8 cellular contexts compared by ENCODE assay signal in the genomic region with DNA sequence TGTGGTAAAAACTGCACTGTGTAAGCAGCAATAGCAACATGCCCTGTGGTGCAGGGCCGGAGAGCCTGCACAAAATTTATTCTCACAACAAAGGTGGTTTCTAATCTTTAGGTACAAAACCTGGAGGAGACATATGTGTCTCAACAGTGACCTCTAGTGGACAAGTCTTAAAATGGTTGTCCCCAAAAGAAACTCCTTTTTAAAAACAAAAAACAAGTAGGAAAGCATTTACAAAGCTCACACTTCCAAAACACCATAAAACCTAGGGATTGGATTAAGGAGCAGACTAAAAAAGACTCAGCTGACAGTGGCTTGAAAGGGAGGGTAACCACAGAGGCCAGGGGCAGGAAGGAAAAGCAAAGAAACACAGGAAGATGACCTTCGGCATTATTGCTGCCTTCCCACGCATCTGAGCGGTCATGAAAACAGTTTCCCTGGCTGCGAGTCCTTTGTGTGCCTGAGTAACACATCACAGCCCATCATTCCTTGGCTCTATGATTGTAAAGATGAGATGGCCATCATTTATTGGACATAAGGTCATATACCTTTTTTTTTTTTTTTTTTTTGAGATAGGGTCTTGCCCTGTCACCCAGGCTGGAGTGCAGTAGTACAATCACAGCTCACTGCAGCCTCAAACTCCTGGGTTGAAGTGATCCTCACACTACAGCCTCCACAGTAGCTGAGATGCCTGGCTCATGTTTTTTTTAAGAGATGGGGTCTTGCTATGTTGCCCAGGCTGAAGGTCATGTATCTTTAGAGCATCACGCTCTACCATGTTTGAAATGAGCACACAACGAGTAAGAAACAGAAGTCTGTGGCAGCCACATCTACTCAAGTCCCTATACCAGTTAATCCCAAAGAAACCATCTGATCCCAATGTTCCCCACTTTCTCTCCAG. TPM values are rescaled to one million over a fixed set of nuclear protein-coding genes. Genes with fewer than 3 reads are reported as not detected.
A peak's percentile ranks its signal among the peaks of the same experiment; 100 is the strongest.
DNase-seq lines count a peak whose midpoint lies in the region; ATAC-seq and TF ChIP-seq lines count a peak whose summit lies in the region.

No MANE protein-coding gene starts in this region.

- ATAC-seq in GM18498 (IDR thresholded peaks at IDR 0.05; ENCODE audit: unreplicated experiment), result no peak

- CTCF ChIA-PET in mammary epithelial cell (lab: Charles Lee; ENCODE audit: low non-redundant PET), result interaction anchor here (0.7 kb wide), 2 partner anchors 338 to 771 kb away, joined by 4 to 6 read pairs; no protein-coding TSS in a partner anchor

- H3K27ac ChIP-seq in HL-60 (replicated peaks), result no peak overlapping the region
- no peak overlapping the region for H3K27ac ChIP-seq in mammary epithelial cell (ENCODE audit: insufficient read depth, low read depth, low read length)
- H3K27ac ChIP-seq in tibial nerve, result peak overlapping the region in 2 of 4 donors; percentile 60 to 67

- no peak overlapping the region for H3K9ac ChIP-seq in mammary epithelial cell (ENCODE audit: insufficient read depth, low read length)

- peak in 1 of 2 donors; percentile 44 for TF ChIP-seq EP300 in tibial nerve (IDR thresholded peaks at IDR 0.05)

- H3K36me3 ChIP-seq in mammary epithelial cell (ENCODE audit: insufficient read depth, low read length) (no peaks in the 10 kb centered on the region), tibial nerve (peaks cover 0 to 20% (median 0%) of the 10 kb centered on the region in 3 donors)

- H3K27me3 ChIP-seq in HL-60 (ENCODE audit: insufficient read depth, poor library complexity, severe bottlenecking) (no peaks in the 10 kb centered on the region), mammary epithelial cell (ENCODE audit: insufficient read depth, low read length) (no peaks in the 10 kb centered on the region), tibial nerve (no peaks in the 10 kb centered on the region)

- TF ChIP-seq POLR2A in tibial nerve (IDR thresholded peaks at IDR 0.05), result no peak

- peak overlapping the region; percentile 54 for H3K4me2 ChIP-seq in mammary epithelial cell (ENCODE audit: insufficient read depth, low read depth, low read length)

- BruUV-seq in mammary epithelial cell (replicated peaks; lab: Mats Ljungman, UMichigan), result no TSS peak

- H3K9me3 ChIP-seq in mammary epithelial cell (replicated peaks; ENCODE audit: insufficient read depth, low read length) (no peaks in the 10 kb centered on the region), tibial nerve (no peaks in the 10 kb centered on the region)

- 36% methylated on average over 6 of the region's 7 CpGs for WGBS in mammary epithelial cell (ENCODE audit: low coverage, missing lambda C conversion rate)
- 37 to 44% methylated on average over 7 of the region's 7 CpGs for WGBS in tibial nerve, 2 donors

- DNase-seq in AG08396 (ENCODE audit: low spot score) (peak; percentile 62), GM12865 (ENCODE audit: low read depth) (peak; percentile 70), HL-60 (ENCODE audit: low read depth in 1 of 2, low spot score in 1 of 2) (peak; percentile 1 to 4), NOMO-1 treated with DMSO at 0.1 percent for 48 hours (lab: John Stamatoyannopoulos, UW; ENCODE audit: unreplicated experiment) (peak; percentile 61), mammary epithelial cell (peak; percentile 26), kidney tubule cell (ENCODE audit: low spot score) (peak; percentile 68), tibial nerve (ENCODE audit: low spot score in 2 of 2) (no peak)

- H3K79me2 ChIP-seq in mammary epithelial cell (ENCODE audit: insufficient read depth, low read length), result peaks cover 16% of the 10 kb centered on the region

- in situ Hi-C loops in mammary epithelial cell (cut with MboI; ENCODE audit: low sequenced_read_pairs in 2 of 2), result loop anchor here (25.0 kb wide), 1 partner anchor 890 kb away; no protein-coding TSS in a partner anchor

- H4K20me1 ChIP-seq in mammary epithelial cell (ENCODE audit: insufficient read depth, low read length), result no peaks in the 10 kb centered on the region

- TF ChIP-seq CTCF in GM12865 (IDR thresholded peaks at IDR 0.05; ENCODE audit: insufficient read depth, low read depth, low read length, missing control alignments) (peak; percentile 49), HL-60 (IDR thresholded peaks at IDR 0.05; ENCODE audit: insufficient read depth, low read length) (no peak), mammary epithelial cell (conservative IDR thresholded peaks at IDR 0.05 in 1 of 2, IDR thresholded peaks at IDR 0.05 in 1 of 2; ENCODE audit: extremely low read depth in 1 of 2, insufficient read depth in 1 of 2, low read depth in 1 of 2, low read length in 2 of 2) (peak; percentile 63 to 71), tibial nerve (IDR thresholded peaks at IDR 0.05) (peak; percentile 54 to 80 (median 71))

- H3K4me3 ChIP-seq in GM12865 (ENCODE audit: low read depth, low read length) (no peak overlapping the region), HL-60 (replicated peaks; ENCODE audit: insufficient read depth, low read length) (no peak overlapping the region), mammary epithelial cell (replicated peaks in 1 of 3; ENCODE audit: insufficient read depth in 1 of 3, low read depth in 2 of 3, low read length in 3 of 3) (peak overlapping the region in 1 of 3 experiments; percentile 3), tibial nerve (peak overlapping the region in 1 of 4 donors; percentile 18)

- dilution Hi-C loops in mammary epithelial cell (cut with HindIII; ENCODE audit: low sequenced_read_pairs), result no loop called here

- H3K4me1 ChIP-seq in mammary epithelial cell (ENCODE audit: insufficient read depth, low read length), result peaks cover 3% of the 10 kb centered on the region
- H3K4me1 ChIP-seq in tibial nerve, result peaks cover 0 to 10% (median 0%) of the 10 kb centered on the region in 4 donors

- intact Hi-C loops in mammary epithelial cell (cut with micrococcal nuclease), result loop anchor here (1.0 to 5.0 kb wide), 4 partner anchors 230 to 898 kb away; no protein-coding TSS in a partner anchor

- H2AFZ ChIP-seq in mammary epithelial cell (ENCODE audit: low read depth, low read length), result peak overlapping the region; percentile 74

RNA-seq across cellular contexts. Expression of a gene that starts 39.5 kb away (rescaled TPM):
- total RNA-seq in mammary epithelial cell, result 10 to 100 TPM; 76.5 to 89.7 TPM
- polyA plus RNA-seq in mammary epithelial cell, result 109 TPM
- 55.5 TPM for polyA minus RNA-seq in mammary epithelial cell
- total RNA-seq in tibial nerve, result 10 to 100 TPM; 25.1 to 61.6 (median 44.7) TPM

Comparison
In these comparisons a context has a peak if more than half of its experiments do, and no peak if none do; other contexts are left out.
1. DNase-seq: peak in AG08396 (single experiment), GM12865 (single experiment), HL-60 (2 of 2), NOMO-1 treated with DMSO at 0.1 percent for 48 hours (single experiment), mammary epithelial cell (single experiment) and kidney tubule cell (single experiment); none in tibial nerve (0 of 2).